ENCODE assay signal across 13 cellular contexts in the genomic region with DNA sequence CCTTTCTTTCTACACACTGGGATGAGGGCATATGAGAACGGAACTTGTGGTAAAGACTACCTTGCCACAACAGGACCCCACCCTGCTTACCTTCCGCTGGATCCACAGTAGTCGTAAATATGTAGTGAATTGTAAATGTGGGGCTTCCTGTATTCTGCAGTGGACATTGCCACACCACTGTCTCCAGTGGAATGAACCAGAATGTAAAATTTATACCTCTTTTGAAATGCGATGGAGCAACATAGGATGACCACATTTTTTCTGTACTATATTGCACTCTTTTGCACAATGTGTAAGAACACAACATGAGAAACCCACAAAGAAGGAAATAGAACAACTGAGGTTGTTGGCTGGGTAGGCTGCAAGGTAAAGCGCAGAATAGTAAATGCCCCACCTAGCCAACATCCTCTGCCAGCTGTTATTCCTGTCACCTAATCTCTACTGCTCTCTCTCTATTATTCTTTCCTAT. TPM values are rescaled to one million over a fixed set of nuclear protein-coding genes. Genes with fewer than 3 reads are reported as not detected.
DNase-seq lines count a peak whose midpoint lies in the region; ATAC-seq and TF ChIP-seq lines count a peak whose summit lies in the region.
"Had no signal": no experiment of that assay in that cellular context is flagged by ENCODE, and none has a peak within 500 bp of the region (broad histone marks: within the 10 kb centered on the region; RNA-seq: fewer than 3 reads in every experiment).

No MANE protein-coding gene starts in this region.

- CTCF ChIA-PET in SK-N-SH (lab: Yijun Ruan, JAX), result no interaction called here

- TF ChIP-seq EP300 in SK-N-SH (IDR thresholded peaks at IDR 0.05; ENCODE audit: borderline replicate concordance in 1 of 2, low read depth in 1 of 2, low read length in 1 of 2), result no peak

- TF ChIP-seq CTCF in SK-N-SH (IDR thresholded peaks at IDR 0.05) (no peak), foreskin keratinocyte (conservative IDR thresholded peaks at IDR 0.05) (no peak)

- H3K79me2 ChIP-seq in SK-N-SH (ENCODE audit: insufficient read depth), result no peaks in the 10 kb centered on the region

- WGBS in SK-N-SH (ENCODE audit: low lambda C conversion rate), result 66% methylated on average over 5 of the region's 5 CpGs

- peak; percentile 39 for DNase-seq in T-helper 22 cell (ENCODE audit: low read depth)
- DNase-seq in left cardiac atrium, result no peak
- DNase-seq in SK-N-SH, result no peak
- DNase-seq in foreskin keratinocyte, result no peak
- no peak for DNase-seq in midbrain (lab: John Stamatoyannopoulos, UW)
- no peak for DNase-seq in HUDEP-2 (lab: John Stamatoyannopoulos, UW; ENCODE audit: unreplicated experiment in 76 of 76)
- DNase-seq: colonic mucosa; hippocampal formation; nephron progenitor cell; stimulated activated CD4-positive, alpha-beta T cell treated with anti-CD3 and anti-CD28 coated beads, Interleukin-1b, Interleukin-23, amount 100 ng/mL, for 48 hours had no signal

- intact Hi-C loops in left cardiac atrium (cut with DNase I), result no loop called here

- H3K27ac ChIP-seq in BLaER1 (no peak overlapping the region), SK-N-SH (ENCODE audit: low read depth in 2 of 2, low read length in 1 of 2) (no peak overlapping the region), foreskin keratinocyte (no peak overlapping the region)
- H3K27ac ChIP-seq: colonic mucosa, tibial nerve had no signal

- H3K4me2 ChIP-seq in BLaER1, result peak overlapping the region; percentile 36
- no peak overlapping the region for H3K4me2 ChIP-seq in SK-N-SH

- TF ChIP-seq RAD21 in SK-N-SH (IDR thresholded peaks at IDR 0.05; ENCODE audit: low read length), result no peak

- H3K9me3 ChIP-seq in BLaER1 (no peaks in the 10 kb centered on the region), SK-N-SH (no peaks in the 10 kb centered on the region)
- H3K9me3 ChIP-seq: colonic mucosa had no signal

- H3K9me2 ChIP-seq in SK-N-SH, result no peaks in the 10 kb centered on the region

- peaks cover 49% of the 10 kb centered on the region for H3K4me1 ChIP-seq in BLaER1
- H3K4me1 ChIP-seq in SK-N-SH (ENCODE audit: control insufficient read depth in 1 of 2, insufficient read depth in 2 of 2, low read depth in 1 of 2, low read length in 1 of 2), result no peaks in the 10 kb centered on the region
- H3K4me1 ChIP-seq in foreskin keratinocyte, result no peaks in the 10 kb centered on the region
- H3K4me1 ChIP-seq: colonic mucosa had no signal

- H2AFZ ChIP-seq in SK-N-SH (ENCODE audit: low read depth), result no peak overlapping the region

- H3F3A ChIP-seq in SK-N-SH (replicated peaks; ENCODE audit: insufficient read depth), result no peaks in the 10 kb centered on the region

- H3K27me3 ChIP-seq in BLaER1 (no peaks in the 10 kb centered on the region), SK-N-SH (ENCODE audit: insufficient read depth) (no peaks in the 10 kb centered on the region; the same call in 1 of the 2 replicates), foreskin keratinocyte (peaks cover 1% of the 10 kb centered on the region)
- H3K27me3 ChIP-seq: colonic mucosa, tibial nerve had no signal

- H3K9ac ChIP-seq in BLaER1 (no peak overlapping the region), SK-N-SH (no peak overlapping the region)

- ATAC-seq in HG02885 (IDR thresholded peaks at IDR 0.05; ENCODE audit: poor library complexity, unreplicated experiment) (peak; percentile 26), left cardiac atrium (peak; percentile 53 to 59), foreskin keratinocyte (no peak)

- H4K20me1 ChIP-seq in BLaER1 (no peaks in the 10 kb centered on the region), SK-N-SH (ENCODE audit: insufficient read depth) (no peaks in the 10 kb centered on the region)

- H3K4me3 ChIP-seq in BLaER1, result no peak overlapping the region
- H3K4me3 ChIP-seq in SK-N-SH (ENCODE audit: low read depth in 2 of 2, low read length in 1 of 2), result no peak overlapping the region
- H3K4me3 ChIP-seq: colonic mucosa, tibial nerve had no signal

- H3K36me3 ChIP-seq in BLaER1 (no peaks in the 10 kb centered on the region), SK-N-SH (replicated peaks in 1 of 2; ENCODE audit: control insufficient read depth in 1 of 2, insufficient read depth in 2 of 2, low read length in 1 of 2) (no peaks in the 10 kb centered on the region)
- H3K36me3 ChIP-seq: colonic mucosa, tibial nerve had no signal

- POLR2A ChIA-PET in SK-N-SH (lab: Yijun Ruan, JAX), result no interaction called here

TF ChIP-seq in SK-N-SH, 30 proteins besides CTCF, POLR2A, EP300 and RAD21:
- TF ChIP-seq RXRA (IDR thresholded peaks at IDR 0.05; ENCODE audit: borderline replicate concordance, low read depth) (no peak), RCOR1 (IDR thresholded peaks at IDR 0.05; ENCODE audit: low read length) (no peak), GABPA (IDR thresholded peaks at IDR 0.05; ENCODE audit: low read depth) (no peak), JUND (IDR thresholded peaks at IDR 0.05) (no peak), FOXJ3 (CRISPR knock-in tag; IDR thresholded peaks at IDR 0.05) (no peak), TAF1 (IDR thresholded peaks at IDR 0.05; ENCODE audit: borderline replicate concordance, low read depth, low read length) (no peak), CHD2 (IDR thresholded peaks at IDR 0.05; ENCODE audit: low read length, partially characterized antibody) (no peak)
- TF ChIP-seq, protein P1, sequence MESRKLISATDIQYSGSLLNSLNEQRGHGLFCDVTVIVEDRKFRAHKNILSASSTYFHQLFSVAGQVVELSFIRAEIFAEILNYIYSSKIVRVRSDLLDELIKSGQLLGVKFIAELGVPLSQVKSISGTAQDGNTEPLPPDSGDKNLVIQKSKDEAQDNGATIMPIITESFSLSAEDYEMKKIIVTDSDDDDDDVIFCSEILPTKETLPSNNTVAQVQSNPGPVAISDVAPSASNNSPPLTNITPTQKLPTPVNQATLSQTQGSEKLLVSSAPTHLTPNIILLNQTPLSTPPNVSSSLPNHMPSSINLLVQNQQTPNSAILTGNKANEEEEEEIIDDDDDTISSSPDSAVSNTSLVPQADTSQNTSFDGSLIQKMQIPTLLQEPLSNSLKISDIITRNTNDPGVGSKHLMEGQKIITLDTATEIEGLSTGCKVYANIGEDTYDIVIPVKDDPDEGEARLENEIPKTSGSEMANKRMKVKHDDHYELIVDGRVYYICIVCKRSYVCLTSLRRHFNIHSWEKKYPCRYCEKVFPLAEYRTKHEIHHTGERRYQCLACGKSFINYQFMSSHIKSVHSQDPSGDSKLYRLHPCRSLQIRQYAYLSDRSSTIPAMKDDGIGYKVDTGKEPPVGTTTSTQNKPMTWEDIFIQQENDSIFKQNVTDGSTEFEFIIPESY (IDR thresholded peaks at IDR 0.05; ENCODE audit: borderline replicate concordance, low read depth), result no peak
TF ChIP-seq in SK-N-SH: peak in this region for 0.

RNA-seq across cellular contexts. Expression of a gene that starts 16.1 kb away (rescaled TPM):
- total RNA-seq in left cardiac atrium, result 1 to 10 TPM; 4.8 to 5.4 TPM
- polyA plus RNA-seq in SK-N-SH (2012; rRNA removed), result 0.05 TPM in 2 replicates
- polyA plus RNA-seq in SK-N-SH (2012; cell fraction: cytosol; rRNA removed), result 0.05 and 0.10 TPM in 2 replicates
- 0.05 and 0.13 TPM in 2 replicates for polyA plus RNA-seq in SK-N-SH (2012; cell fraction: nucleus; rRNA removed)
- total RNA-seq in foreskin keratinocyte, result 0.04 TPM in 1 of 2 replicates, not detected in the other
- polyA plus RNA-seq in foreskin keratinocyte, result not detected in 2 replicates
